In genomic region chr21:46471514-46471913, GRCh38 we compare ENCODE assay signal across 19 cellular contexts.
"Had no signal": no experiment of that assay in that cellular context is flagged by ENCODE, and none has a peak within 500 bp of the region (broad histone marks: within the 10 kb centered on the region; RNA-seq: fewer than 3 reads in every experiment).

No MANE protein-coding gene starts in this region.

- H3K4me1 Mint-ChIP-seq: mesothelial cell of epicardium had no signal

- H3K9me3 ChIP-seq: body of pancreas, SJSA1, tibial nerve, uterus had no signal

- H3K27ac Mint-ChIP-seq: activated CD4-positive, alpha-beta memory T cell treated with anti-CD3 and anti-CD28 coated beads for 36 hours; mesothelial cell of epicardium; stimulated activated naive B cell treated with anti-CD40 and anti-IgM and Interleukin-4, amounts not matched to agents 10 μg/mL and 1 μg/mL and 100 μg/mL, for 72 hours had no signal

- H3K4me3 Mint-ChIP-seq: activated CD4-positive, alpha-beta memory T cell treated with anti-CD3 and anti-CD28 coated beads for 36 hours; mesothelial cell of epicardium; stimulated activated naive B cell treated with anti-CD40 and anti-IgM and Interleukin-4, amounts not matched to agents 10 μg/mL and 1 μg/mL and 100 μg/mL, for 72 hours had no signal

- H3K9ac ChIP-seq: parathyroid adenoma had no signal

- ATAC-seq: body of pancreas, foreskin keratinocyte had no signal

- H3K9me3 Mint-ChIP-seq: activated CD4-positive, alpha-beta memory T cell treated with anti-CD3 and anti-CD28 coated beads for 36 hours; stimulated activated naive B cell treated with anti-CD40 and anti-IgM and Interleukin-4, amounts not matched to agents 10 μg/mL and 1 μg/mL and 100 μg/mL, for 72 hours had no signal

- H3K36me3 ChIP-seq: uterus had no signal

- H3K27me3 ChIP-seq: body of pancreas, foreskin keratinocyte, SJSA1, tibial nerve, uterus had no signal

- H3K27me3 Mint-ChIP-seq: activated CD4-positive, alpha-beta memory T cell treated with anti-CD3 and anti-CD28 coated beads for 36 hours; stimulated activated naive B cell treated with anti-CD40 and anti-IgM and Interleukin-4, amounts not matched to agents 10 μg/mL and 1 μg/mL and 100 μg/mL, for 72 hours had no signal

- DNase-seq: activated CD4-positive, alpha-beta memory T cell treated with anti-CD3 and anti-CD28 coated beads for 36 hours; activated CD8-positive, alpha-beta memory T cell treated with anti-CD3 and anti-CD28 coated beads, Interleukin-2, amount 50 U/mL, for 4 hours; activated naive CD4-positive, alpha-beta T cell treated with anti-CD3 and anti-CD28 coated beads, Interleukin-2, amount 50 U/mL, for 16 hours; amniotic stem cell; body of pancreas; central memory CD4-positive, alpha-beta T cell; cortex of kidney; effector CD4-positive, alpha-beta T cell; foreskin keratinocyte; glutamatergic neuron; stimulated activated CD4-positive, alpha-beta T cell treated with anti-CD3 and anti-CD28 coated beads, Interleukin-2, amount 100 ng/mL, for 48 hours; stimulated activated naive B cell treated with anti-CD40 and anti-IgM and Interleukin-4, amounts not matched to agents 10 μg/mL and 1 μg/mL and 100 μg/mL, for 72 hours; T-helper 1 cell; uterus had no signal

- H3K4me3 ChIP-seq: body of pancreas, SJSA1, tibial nerve, uterus had no signal

- H3K4me1 ChIP-seq: body of pancreas, foreskin keratinocyte, parathyroid adenoma, SJSA1, uterus had no signal

- H3K27ac ChIP-seq: body of pancreas, foreskin keratinocyte, parathyroid adenoma, SJSA1, tibial nerve, uterus, VCaP had no signal
